Comparison of ENCODE assay signal across 17 cellular contexts in the genomic region with DNA sequence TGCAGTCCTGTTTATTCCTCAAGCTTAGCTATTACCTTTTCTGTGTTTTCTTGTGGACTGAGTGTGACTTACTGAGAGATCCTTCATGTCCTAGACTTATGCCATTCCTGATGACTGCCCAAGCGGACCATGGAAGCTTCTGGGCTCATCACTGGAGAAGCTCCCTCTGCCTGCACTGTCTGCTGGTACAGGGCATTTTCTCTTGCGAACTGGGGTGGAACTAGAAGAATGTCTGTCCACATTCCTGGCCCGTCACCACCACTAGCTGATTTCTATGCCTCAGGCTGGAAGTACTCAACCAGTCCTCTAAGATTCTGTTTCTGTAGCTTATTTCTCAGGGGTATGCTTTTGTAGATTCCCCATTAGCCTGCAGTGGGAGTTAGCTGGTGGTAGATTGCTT. TPM values are rescaled to one million over a fixed set of nuclear protein-coding genes. Genes with fewer than 3 reads are reported as not detected.
A peak's percentile ranks its signal among the peaks of the same experiment; 100 is the strongest.
DNase-seq lines count a peak whose midpoint lies in the region; ATAC-seq, FAIRE-seq and TF ChIP-seq lines count a peak whose summit lies in the region.
"Had no signal": no experiment of that assay in that cellular context is flagged by ENCODE, and none has a peak within 500 bp of the region (broad histone marks: within the 10 kb centered on the region; RNA-seq: fewer than 3 reads in every experiment).

No MANE protein-coding gene starts in this region.

- intact Hi-C loops in left cardiac atrium (cut with DNase I): no loop called here
- intact Hi-C loops in heart right ventricle (cut with DNase I): no loop called here
- intact Hi-C loops in kidney (cut with DNase I): no loop called here
- intact Hi-C loops in CD4-positive, alpha-beta T cell (cut with DNase I, micrococcal nuclease): no loop called here

- no peaks in the 10 kb centered on the region for H3K9me3 Mint-ChIP-seq in CD4-positive, alpha-beta T cell
- H3K9me3 Mint-ChIP-seq: stimulated activated effector memory CD8-positive, alpha-beta T cell treated with anti-CD3 and anti-CD28 coated beads, Interleukin-12 subunit alpha, Interleukin-12 subunit beta, amount 100 ng/mL, for 72 hours had no signal

- H3K4me1 ChIP-seq in heart right ventricle (peaks cover 0 to 3% (median 0%) of the 10 kb centered on the region in 9 donors), kidney (ENCODE audit: control insufficient read depth in 1 of 2, insufficient read depth in 1 of 2, low read depth in 1 of 2, low read length in 2 of 2) (no peaks in the 10 kb centered on the region)

- H3K36me3 Mint-ChIP-seq in CD4-positive, alpha-beta T cell (ENCODE audit: low read depth): peaks cover 41% of the 10 kb centered on the region
- H3K36me3 Mint-ChIP-seq: stimulated activated effector memory CD8-positive, alpha-beta T cell treated with anti-CD3 and anti-CD28 coated beads, Interleukin-12 subunit alpha, Interleukin-12 subunit beta, amount 100 ng/mL, for 72 hours had no signal

- H3K36me3 ChIP-seq in heart right ventricle (peaks cover 0 to 60% (median 3%) of the 10 kb centered on the region in 9 donors), bronchial epithelial cell (ENCODE audit: control insufficient read depth, insufficient read depth, low read length) (peaks cover 4% of the 10 kb centered on the region), kidney (ENCODE audit: control insufficient read depth in 1 of 2, insufficient read depth in 2 of 2, low read length in 2 of 2) (peaks cover 7 to 10% of the 10 kb centered on the region in 2 donors)
- H3K36me3 ChIP-seq: WERI-Rb-1 had no signal

- DNase-seq in left cardiac atrium (no peak), heart right ventricle (no peak), bronchial epithelial cell (ENCODE audit: low read depth) (no peak), kidney (no peak), H54 (ENCODE audit: insufficient read length, low spot score) (no peak), NCI-H187 (lab: John Stamatoyannopoulos, UW) (no peak)
- no peak for DNase-seq in CD4-positive, alpha-beta T cell
- DNase-seq in activated naive CD4-positive, alpha-beta T cell treated with anti-CD3 and anti-CD28 coated beads, Interleukin-2, amount 50 U/mL, for 16 hours: no peak
- DNase-seq: activated gamma-delta T cell treated with Interleukin-2 at 50 U/mL for 16 hours; effector CD8-positive, alpha-beta T cell; NCI-H2171; NCI-H82; WERI-Rb-1 had no signal

- H3K27ac ChIP-seq in heart right ventricle: no peak overlapping the region
- no peak overlapping the region for H3K27ac ChIP-seq in kidney (ENCODE audit: low read depth in 2 of 2, low read length in 2 of 2)
- no peak overlapping the region for H3K27ac ChIP-seq in CD4-positive, alpha-beta T cell (ENCODE audit: low read depth, low read length)
- H3K27ac ChIP-seq: tibial nerve, WERI-Rb-1 had no signal

- H3K9me3 ChIP-seq in heart right ventricle: no peaks in the 10 kb centered on the region
- no peaks in the 10 kb centered on the region for H3K9me3 ChIP-seq in kidney (ENCODE audit: control insufficient read depth in 1 of 2, low read length in 2 of 2)
- no peaks in the 10 kb centered on the region for H3K9me3 ChIP-seq in CD4-positive, alpha-beta T cell (ENCODE audit: control insufficient read depth, low read length)
- H3K9me3 ChIP-seq: tibial nerve had no signal

- H3K4me1 Mint-ChIP-seq in CD4-positive, alpha-beta T cell (ENCODE audit: low read depth): no peaks in the 10 kb centered on the region
- H3K4me1 Mint-ChIP-seq: stimulated activated effector memory CD8-positive, alpha-beta T cell treated with anti-CD3 and anti-CD28 coated beads, Interleukin-12 subunit alpha, Interleukin-12 subunit beta, amount 100 ng/mL, for 72 hours had no signal

- ATAC-seq in left cardiac atrium (peak; percentile 47 to 53), heart right ventricle (no peak)
- ATAC-seq in CD4-positive, alpha-beta T cell (ENCODE audit: poor library complexity): no peak
- ATAC-seq: stimulated activated effector memory CD8-positive, alpha-beta T cell treated with anti-CD3 and anti-CD28 coated beads, Interleukin-12 subunit alpha, Interleukin-12 subunit beta, amount 100 ng/mL, for 72 hours had no signal

- TF ChIP-seq POLR2A in H54 (IDR thresholded peaks at IDR 0.05; ENCODE audit: low read depth, low read length): no peak

- no peak overlapping the region for H3K4me3 Mint-ChIP-seq in CD4-positive, alpha-beta T cell
- H3K4me3 Mint-ChIP-seq: stimulated activated effector memory CD8-positive, alpha-beta T cell treated with anti-CD3 and anti-CD28 coated beads, Interleukin-12 subunit alpha, Interleukin-12 subunit beta, amount 100 ng/mL, for 72 hours had no signal

- 61 to 63% methylated on average over 3 of the region's 3 CpGs for WGBS in heart right ventricle, 2 donors

- TF ChIP-seq CTCF in heart right ventricle (IDR thresholded peaks at IDR 0.05): no peak
- TF ChIP-seq CTCF in bronchial epithelial cell (IDR thresholded peaks at IDR 0.05; ENCODE audit: insufficient read depth, low read length, severe bottlenecking): no peak
- TF ChIP-seq CTCF in kidney (IDR thresholded peaks at IDR 0.05; ENCODE audit: borderline replicate concordance, extremely low read depth, insufficient read depth): peak; percentile 38
- TF ChIP-seq CTCF in CD4-positive, alpha-beta T cell (IDR thresholded peaks at IDR 0.05): no peak

- peak; percentile 58 for FAIRE-seq in bronchial epithelial cell (lab: Jason Lieb, UNC)
- no peak for FAIRE-seq in kidney (lab: Jason Lieb, UNC)
- FAIRE-seq in H54 (lab: Jason Lieb, UNC): no peak
- FAIRE-seq: GM18507 had no signal

- H3K4me3 ChIP-seq in heart right ventricle (no peak overlapping the region), bronchial epithelial cell (ENCODE audit: low read depth, low read length) (no peak overlapping the region), kidney (ENCODE audit: low read length in 2 of 2) (no peak overlapping the region)
- H3K4me3 ChIP-seq: smooth muscle cell, tibial nerve had no signal

- POLR2A ChIA-PET in CD4-positive, alpha-beta T cell (lab: Charles Lee): interaction anchor here (0.6 to 1.6 kb wide), 2 partner anchors 11 to 702 kb away, joined by 3 to 5 read pairs; no protein-coding TSS in a partner anchor

- H3K9ac ChIP-seq in kidney (ENCODE audit: low read length in 2 of 2): no peak overlapping the region

- no peaks in the 10 kb centered on the region for H3K27me3 Mint-ChIP-seq in CD4-positive, alpha-beta T cell

- no peak overlapping the region for H3K27ac Mint-ChIP-seq in CD4-positive, alpha-beta T cell
- H3K27ac Mint-ChIP-seq: stimulated activated effector memory CD8-positive, alpha-beta T cell treated with anti-CD3 and anti-CD28 coated beads, Interleukin-12 subunit alpha, Interleukin-12 subunit beta, amount 100 ng/mL, for 72 hours had no signal

- CTCF ChIA-PET in CD4-positive, alpha-beta T cell (lab: Charles Lee): interaction anchor here (2.2 kb wide), 1 partner anchor 12 kb away, joined by 12 read pairs; the partner anchor contains the start of gene SLC36A1

- H3K27me3 ChIP-seq in heart right ventricle: no peaks in the 10 kb centered on the region
- H3K27me3 ChIP-seq in bronchial epithelial cell (ENCODE audit: control insufficient read depth, insufficient read depth, low read length): no peaks in the 10 kb centered on the region
- no peaks in the 10 kb centered on the region for H3K27me3 ChIP-seq in CD4-positive, alpha-beta T cell (ENCODE audit: control insufficient read depth, insufficient read depth, low read length)
- H3K27me3 ChIP-seq: tibial nerve had no signal

RNA-seq across cellular contexts. Expression of gene SLC36A1, which starts 12.3 kb away (rescaled TPM):
- 1 to 10 TPM; 5.9 to 8.1 TPM for total RNA-seq in left cardiac atrium
- 10 to 100 TPM in 1 of 10 donors, 1 to 10 TPM in 8, under 1 TPM in 1; 0.94 to 15.3 (median 2.7) TPM for total RNA-seq in heart right ventricle
- 1 to 10 TPM; 1.7 to 2.6 TPM for polyA plus RNA-seq in heart right ventricle
- total RNA-seq in bronchial epithelial cell: 4.5 and 4.9 TPM in 2 replicates
- total RNA-seq in kidney: 11.0 TPM
- polyA plus RNA-seq in kidney (ENCODE audit: insufficient read depth, low read depth, low replicate concordance): 4.1 TPM
- total RNA-seq in CD4-positive, alpha-beta T cell: 1 to 10 TPM; 2.2 to 2.8 TPM

Comparison
In these comparisons a context has a peak if more than half of its experiments do, and no peak if none do; other contexts are left out.
1. ATAC-seq: peak in left cardiac atrium (2 of 2); none in heart right ventricle (0 of 8) and CD4-positive, alpha-beta T cell (single experiment).